25 cellular contexts compared by ENCODE assay signal in genomic region chr16:60740033-60740696, GRCh38.
"Had no signal": no experiment of that assay in that cellular context is flagged by ENCODE, and none has a peak within 500 bp of the region (broad histone marks: within the 10 kb centered on the region; RNA-seq: fewer than 3 reads in every experiment).

No MANE protein-coding gene starts in this region.

- H3K4me3 Mint-ChIP-seq: activated B cell treated with CpG ODN at 0.5 μM for 24 hours; activated naive CD8-positive, alpha-beta T cell; nephron progenitor cell; T-helper 2 cell treated with Interferon-gamma antibody and Interleukin-4, amounts not matched to agents 5 μg/mL and 100 μg/mL, for 36 hours; type B pancreatic cell had no signal

- H3K27me3 ChIP-seq: colonic mucosa, dorsolateral prefrontal cortex, gastrocnemius medialis, left lung, pancreas, testis, vagina had no signal

- H3K9me3 ChIP-seq: colonic mucosa, gastrocnemius medialis, pancreas, psoas muscle, testis, vagina had no signal

- H3K4me1 ChIP-seq: colonic mucosa, gastrocnemius medialis, left lung, pancreas, psoas muscle, testis, vagina had no signal

- H3K4me3 ChIP-seq: colonic mucosa, dorsolateral prefrontal cortex, gastrocnemius medialis, left lung, lung, pancreas, psoas muscle, vagina had no signal

- ATAC-seq: gastrocnemius medialis; left lung; pancreas; psoas muscle; stimulated activated naive CD8-positive, alpha-beta T cell treated with anti-CD3 and anti-CD28 coated beads, Interleukin-15, Interleukin-2, amounts not matched to agents 100 U/mL and 50 U/mL, for 24 hours had no signal

- H3K4me1 Mint-ChIP-seq: activated B cell treated with CpG ODN at 0.5 μM for 24 hours, nephron progenitor cell had no signal

- H3K27ac ChIP-seq: colonic mucosa, dorsolateral prefrontal cortex, gastrocnemius medialis, left lung, pancreas, psoas muscle, testis, vagina had no signal

- H3K27me3 Mint-ChIP-seq: activated B cell treated with CpG ODN at 0.5 μM for 24 hours; activated naive CD8-positive, alpha-beta T cell; type B pancreatic cell had no signal

- H3K36me3 ChIP-seq: colonic mucosa, gastrocnemius medialis, left lung, pancreas, vagina had no signal

- H3K36me3 Mint-ChIP-seq: activated naive CD8-positive, alpha-beta T cell; type B pancreatic cell had no signal

- DNase-seq: activated B cell treated with CpG ODN at 0.5 μM for 24 hours; activated effector memory CD4-positive, alpha-beta T cell treated with Interleukin-2 at 50 U/mL for 16 hours; activated naive CD4-positive, alpha-beta T cell treated with Interleukin-2 at 50 U/mL for 16 hours; anterior cingulate cortex; cerebellar nuclear complex; colonic mucosa; dorsolateral prefrontal cortex; effector memory CD4-positive, alpha-beta T cell; gastrocnemius medialis; hypothalamus; kidney glomerular epithelial cell; left lung; nephron progenitor cell; nucleus accumbens; pancreas; psoas muscle; stimulated activated CD4-positive, alpha-beta T cell treated with anti-CD3 and anti-CD28 coated beads, Interleukin-2, amount 100 ng/mL, for 48 hours; stimulated activated naive CD8-positive, alpha-beta T cell treated with anti-CD3 and anti-CD28 coated beads, Interleukin-15, Interleukin-2, amounts not matched to agents 100 U/mL and 50 U/mL, for 24 hours; T-helper 1 cell; testis had no signal

- H3K9me3 Mint-ChIP-seq: nephron progenitor cell had no signal

- H3K27ac Mint-ChIP-seq: activated B cell treated with CpG ODN at 0.5 μM for 24 hours; activated naive CD8-positive, alpha-beta T cell; nephron progenitor cell; T-helper 2 cell treated with Interferon-gamma antibody and Interleukin-4, amounts not matched to agents 5 μg/mL and 100 μg/mL, for 36 hours; type B pancreatic cell had no signal
